ENCODE assay signal across 8 cellular contexts in the genomic region with DNA sequence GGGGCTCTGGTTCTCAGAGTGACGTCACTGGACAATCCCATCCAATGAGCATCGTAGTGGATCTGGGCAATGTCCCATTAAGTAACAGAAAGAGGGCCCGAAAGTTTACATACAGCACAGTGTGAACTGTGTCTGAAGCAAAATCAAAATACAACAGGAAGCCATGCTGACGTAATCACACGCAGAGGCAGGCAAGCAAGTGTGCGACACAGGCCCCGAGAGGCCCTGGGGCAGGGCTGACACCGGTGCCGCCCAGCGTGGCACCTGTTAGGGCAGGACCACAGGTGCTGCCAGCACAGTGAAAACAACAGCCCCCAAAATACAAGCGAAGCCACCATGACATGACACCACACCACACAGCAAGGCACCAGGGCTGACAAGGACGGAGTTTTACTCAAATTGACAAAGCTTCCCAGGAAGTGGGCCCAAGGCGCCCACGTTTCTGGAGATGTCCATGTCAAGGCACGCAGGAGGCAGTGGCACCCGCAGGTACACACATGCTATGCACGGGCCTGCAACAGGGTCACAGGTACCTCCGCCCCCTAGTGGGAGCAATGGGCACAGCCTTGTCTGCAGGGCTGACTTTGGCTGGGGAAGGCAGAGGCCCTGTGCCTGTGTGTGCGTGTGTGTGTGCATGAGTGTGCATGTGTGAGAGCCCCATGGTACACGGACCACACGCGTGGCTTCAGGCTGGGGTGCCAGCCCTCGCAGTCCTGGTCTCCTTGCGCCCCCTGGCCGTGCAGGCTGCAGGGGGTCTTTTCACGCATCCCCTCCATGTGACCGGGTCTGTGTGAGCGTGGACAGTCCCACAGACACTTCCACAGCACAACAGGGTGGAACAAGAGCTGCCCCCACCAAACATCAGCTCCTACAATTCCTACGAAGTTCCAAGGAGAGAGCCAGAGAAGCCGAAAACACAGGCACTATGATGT. TPM values are rescaled to one million over a fixed set of nuclear protein-coding genes. Genes with fewer than 3 reads are reported as not detected.
DNase-seq lines count a peak whose midpoint lies in the region; ATAC-seq and TF ChIP-seq lines count a peak whose summit lies in the region.

No MANE protein-coding gene starts in this region.

- H3K4me3 ChIP-seq in GM12865 (ENCODE audit: low read depth, low read length), result peak overlapping the region; percentile 43
- H3K4me3 ChIP-seq in effector memory CD4-positive, alpha-beta T cell (ENCODE audit: insufficient read depth, low read depth, low read length, poor library complexity, severe bottlenecking), result no peak overlapping the region
- no peak overlapping the region for H3K4me3 ChIP-seq in thyroid gland (replicated peaks in 1 of 3)

- no peak for TF ChIP-seq POLR2A in thyroid gland (IDR thresholded peaks at IDR 0.05)

- no peaks in the 10 kb centered on the region for H3K9me3 Mint-ChIP-seq in natural killer cell treated with Interleukin-12 subunit alpha and Interleukin-12 subunit beta and Interleukin-15 and Interleukin-18, amount 100 ng/mL, for 72 hours

- H3K36me3 Mint-ChIP-seq in natural killer cell treated with Interleukin-12 subunit alpha and Interleukin-12 subunit beta and Interleukin-15 and Interleukin-18, amount 100 ng/mL, for 72 hours, result no peaks in the 10 kb centered on the region

- no peaks in the 10 kb centered on the region for H3K9me3 ChIP-seq in effector memory CD4-positive, alpha-beta T cell (ENCODE audit: control insufficient read depth, low read length)
- H3K9me3 ChIP-seq in thyroid gland, result no peaks in the 10 kb centered on the region

- peak overlapping the region; percentile 20 to 67 for H3K27ac Mint-ChIP-seq in natural killer cell treated with Interleukin-12 subunit alpha and Interleukin-12 subunit beta and Interleukin-15 and Interleukin-18, amount 100 ng/mL, for 72 hours

- no peaks in the 10 kb centered on the region for H3K27me3 Mint-ChIP-seq in natural killer cell treated with Interleukin-12 subunit alpha and Interleukin-12 subunit beta and Interleukin-15 and Interleukin-18, amount 100 ng/mL, for 72 hours

- peak overlapping the region; percentile 73 for H3K27ac ChIP-seq in effector memory CD4-positive, alpha-beta T cell (ENCODE audit: insufficient read depth, low read length, poor library complexity, severe bottlenecking)
- H3K27ac ChIP-seq in thyroid gland, result no peak overlapping the region

- intact Hi-C loops in thyroid gland (cut with DNase I), result no loop called here

- H3K27me3 ChIP-seq in effector memory CD4-positive, alpha-beta T cell (replicated peaks; ENCODE audit: control insufficient read depth, insufficient read depth, low read length, poor library complexity, severe bottlenecking), result no peaks in the 10 kb centered on the region
- no peaks in the 10 kb centered on the region for H3K27me3 ChIP-seq in thyroid gland

- peak overlapping the region; percentile 63 for H3K4me3 Mint-ChIP-seq in natural killer cell treated with Interleukin-12 subunit alpha and Interleukin-12 subunit beta and Interleukin-15 and Interleukin-18, amount 100 ng/mL, for 72 hours

- peak; percentile 54 for ATAC-seq in HG02678 (IDR thresholded peaks at IDR 0.05; ENCODE audit: unreplicated experiment)
- peak; percentile 51 to 78 for ATAC-seq in natural killer cell treated with Interleukin-12 subunit alpha and Interleukin-12 subunit beta and Interleukin-15 and Interleukin-18, amount 100 ng/mL, for 72 hours

- peaks cover 16% of the 10 kb centered on the region in 2 donors for H3K4me1 Mint-ChIP-seq in natural killer cell treated with Interleukin-12 subunit alpha and Interleukin-12 subunit beta and Interleukin-15 and Interleukin-18, amount 100 ng/mL, for 72 hours (ENCODE audit: low read depth in 2 of 2)

- peaks cover 27% of the 10 kb centered on the region for H3K36me3 ChIP-seq in effector memory CD4-positive, alpha-beta T cell (ENCODE audit: control insufficient read depth, insufficient read depth, low read length)
- peaks cover 0 to 7% of the 10 kb centered on the region in 2 donors for H3K36me3 ChIP-seq in thyroid gland

- DNase-seq in A172 (ENCODE audit: low spot score) (peak; percentile 44), GM12865 (ENCODE audit: low read depth) (peak; percentile 83), NCI-H1930 (lab: John Stamatoyannopoulos, UW) (peak; percentile 15 to 52), thyroid gland (peak; percentile 52 to 55)
- peak; percentile 71 for DNase-seq in activated CD4-positive, alpha-beta T cell treated with anti-CD3 and anti-CD28 coated beads, Interleukin-2, amount 50 U/mL, for 1 hour
- DNase-seq in effector memory CD4-positive, alpha-beta T cell, result peak; percentile 24 to 62 (median 52)
- DNase-seq in natural killer cell treated with Interleukin-12 subunit alpha and Interleukin-12 subunit beta and Interleukin-15 and Interleukin-18, amount 100 ng/mL, for 72 hours (ENCODE audit: low spot score), result no peak

- peak; percentile 98 for TF ChIP-seq CTCF in GM12865 (IDR thresholded peaks at IDR 0.05; ENCODE audit: insufficient read depth, low read depth, low read length, missing control alignments)
- peak in 5 of 6 experiments; percentile 38 to 73 (median 54) for TF ChIP-seq CTCF in thyroid gland (IDR thresholded peaks at IDR 0.05)

- H3K4me1 ChIP-seq in effector memory CD4-positive, alpha-beta T cell (ENCODE audit: control insufficient read depth, insufficient read depth, low read length, poor library complexity, severe bottlenecking), result peaks cover 7% of the 10 kb centered on the region
- H3K4me1 ChIP-seq in thyroid gland, result no peaks in the 10 kb centered on the region

- WGBS in thyroid gland, 2 donors, result 73 to 74% methylated on average over 22 to 30 of the region's 30 CpGs

RNA-seq across cellular contexts. Expression of a gene that starts 19.6 kb away (rescaled TPM):
- 33.9 and 39.7 TPM in 2 replicates for total RNA-seq in A172 (2014; rRNA removed; shearing (Covaris generic))
- total RNA-seq in natural killer cell treated with Interleukin-12 subunit alpha and Interleukin-12 subunit beta and Interleukin-15 and Interleukin-18, amount 100 ng/mL, for 72 hours, result 10 to 100 TPM; 16.4 to 27.3 TPM
- total RNA-seq in thyroid gland, result 10 to 100 TPM in 3 of 4 donors, 1 to 10 TPM in 1; 8.9 to 19.1 (median 11.2) TPM

RNA-seq across cellular contexts. Expression of a gene that starts 21.1 kb away (rescaled TPM):
- not detected in 2 replicates for total RNA-seq in A172 (2014; rRNA removed; shearing (Covaris generic))
- under 1 TPM in 1 of 2 donors, not detected in 1; 0.12 TPM for total RNA-seq in natural killer cell treated with Interleukin-12 subunit alpha and Interleukin-12 subunit beta and Interleukin-15 and Interleukin-18, amount 100 ng/mL, for 72 hours
- total RNA-seq in thyroid gland, result not detected
